9 cellular contexts compared by ENCODE assay signal in genomic region chr13:110942248-110942981, GRCh38. TPM values are rescaled to one million over a fixed set of nuclear protein-coding genes. Genes with fewer than 3 reads are reported as not detected.
A peak's percentile ranks its signal among the peaks of the same experiment; 100 is the strongest.
DNase-seq lines count a peak whose midpoint lies in the region; ATAC-seq and TF ChIP-seq lines count a peak whose summit lies in the region.
"Had no signal": no experiment of that assay in that cellular context is flagged by ENCODE, and none has a peak within 500 bp of the region (broad histone marks: within the 10 kb centered on the region; RNA-seq: fewer than 3 reads in every experiment).

No MANE protein-coding gene starts in this region.

- H2AFZ ChIP-seq in PC-3 (ENCODE audit: low read length) (no peak overlapping the region), H9 (ENCODE audit: low read length) (no peak overlapping the region), GM23248 (no peak overlapping the region)

- H2BK20ac ChIP-seq in H9 (ENCODE audit: low read depth, low read length, poor library complexity, severe bottlenecking): no peak overlapping the region

- H3K27ac ChIP-seq in PC-3 (ENCODE audit: low read length) (no peak overlapping the region), H9 (ENCODE audit: insufficient read length, low read depth, low read length) (no peak overlapping the region), GM23248 (no peak overlapping the region)

- H3K27me3 ChIP-seq in PC-3 (ENCODE audit: low read length) (no peaks in the 10 kb centered on the region), H9 (ENCODE audit: insufficient read depth, low read length) (no peaks in the 10 kb centered on the region), GM23248 (replicated peaks; ENCODE audit: insufficient read depth) (no peaks in the 10 kb centered on the region)

- H3K9me3 ChIP-seq in PC-3 (ENCODE audit: low read length) (no peaks in the 10 kb centered on the region), H9 (ENCODE audit: control insufficient read depth, low read depth, low read length) (no peaks in the 10 kb centered on the region), GM23248 (ENCODE audit: low read depth) (no peaks in the 10 kb centered on the region)

- H3K4me3 ChIP-seq in PC-3 (ENCODE audit: low read length): no peak overlapping the region
- no peak overlapping the region for H3K4me3 ChIP-seq in GM23248

- no peak overlapping the region for H3K14ac ChIP-seq in H9 (ENCODE audit: insufficient read depth, low read length)

- in situ Hi-C loops in GM23248 (cut with MboI): loop anchor here (10.0 to 25.0 kb wide), 2 partner anchors 102 to 270 kb away; no protein-coding TSS in a partner anchor

- H3K79me2 ChIP-seq in PC-3 (ENCODE audit: low read length) (no peaks in the 10 kb centered on the region), H9 (ENCODE audit: insufficient read depth, low read length) (no peaks in the 10 kb centered on the region), GM23248 (ENCODE audit: insufficient read depth) (no peaks in the 10 kb centered on the region)

- H3K56ac ChIP-seq in H9 (ENCODE audit: insufficient read length, low read depth, low read length): no peak overlapping the region

- peaks cover 11 to 31% (median 18%) of the 10 kb centered on the region in 3 donors for H3K4me1 Mint-ChIP-seq in naive B cell
- peaks cover 0 to 3% of the 10 kb centered on the region in 2 experiments; a peak in 2 of 4 replicates for H3K4me1 Mint-ChIP-seq in H9

- H3K18ac ChIP-seq in H9 (ENCODE audit: insufficient read length, low read depth, low read length): no peak overlapping the region

- no peaks in the 10 kb centered on the region for H3K79me1 ChIP-seq in H9 (ENCODE audit: insufficient read depth, low read depth, low read length, poor library complexity, severe bottlenecking)

- no CpG with 5 or more reads among the region's 4 CpGs for WGBS in H9 (ENCODE audit: extremely low coverage, insufficient read length, low lambda C conversion rate)
- WGBS in GM23248 (ENCODE audit: low coverage in 1 of 2, low lambda C conversion rate in 2 of 2, missing lambda C conversion rate in 2 of 2), 2 experiments: 79 to 89% methylated on average over 4 of the region's 4 CpGs

- H3K23ac ChIP-seq in H9 (ENCODE audit: insufficient read length, low read depth, low read length): no peak overlapping the region

- H3K9me2 ChIP-seq in PC-3 (replicated peaks; ENCODE audit: low read length) (no peaks in the 10 kb centered on the region), GM23248 (ENCODE audit: insufficient read depth) (no peaks in the 10 kb centered on the region)

- H4K91ac ChIP-seq in H9 (ENCODE audit: insufficient read length, low read depth, low read length): no peak overlapping the region

- no peak overlapping the region for H4K8ac ChIP-seq in H9 (replicated peaks; ENCODE audit: insufficient read length, low read depth, low read length)

- H3T11ph ChIP-seq in H9 (ENCODE audit: low read length): no peak overlapping the region

- no peaks in the 10 kb centered on the region for H3K36me3 ChIP-seq in PC-3 (ENCODE audit: low read depth, low read length)
- no peaks in the 10 kb centered on the region for H3K36me3 ChIP-seq in GM23248 (ENCODE audit: low read depth)

- H4K20me1 ChIP-seq in PC-3 (ENCODE audit: low read length): no peaks in the 10 kb centered on the region
- no peaks in the 10 kb centered on the region for H4K20me1 ChIP-seq in H9 (ENCODE audit: control insufficient read depth, insufficient read depth, insufficient read length)
- no peaks in the 10 kb centered on the region for H4K20me1 ChIP-seq in GM23248 (ENCODE audit: insufficient read depth)

- no peak overlapping the region for H3K4ac ChIP-seq in H9 (ENCODE audit: low read depth, low read length)

- H2BK5ac ChIP-seq in H9 (ENCODE audit: insufficient read length, low read length): no peak overlapping the region

- BruUV-seq in PC-3 (replicated peaks; lab: Mats Ljungman, UMichigan): TSS peak; percentile 60

- H3K27ac Mint-ChIP-seq in naive B cell: peak overlapping the region in 4 of 6 donors; percentile 33 to 77 (median 50)
- no peak overlapping the region for H3K27ac Mint-ChIP-seq in H9

- intact Hi-C loops in PC-3 (cut with micrococcal nuclease): loop anchor here (10.0 kb wide), 1 partner anchor 212 kb away; no protein-coding TSS in a partner anchor

- H3K9ac ChIP-seq in PC-3 (ENCODE audit: low read length): no peak overlapping the region
- H3K9ac ChIP-seq in H9 (ENCODE audit: extremely low read depth, insufficient read length, low read length): no peak overlapping the region
- no peak overlapping the region for H3K9ac ChIP-seq in GM23248

- peak; percentile 63 for ATAC-seq in GM18520 (IDR thresholded peaks at IDR 0.05; ENCODE audit: unreplicated experiment)
- peak; percentile 77 for ATAC-seq in GM21825 (IDR thresholded peaks at IDR 0.05; ENCODE audit: unreplicated experiment)
- ATAC-seq in PC-3: no peak
- ATAC-seq in naive B cell (ENCODE audit: low read depth in 2 of 2): peak; percentile 76 to 78

- H2BK120ac ChIP-seq in H9 (ENCODE audit: low read depth, low read length, poor library complexity, severe bottlenecking): no peak overlapping the region

- H3K27me3 Mint-ChIP-seq in naive B cell (peaks cover 0 to 9% (median 0%) of the 10 kb centered on the region in 3 donors), H9 (ENCODE audit: low read depth) (peaks cover 9% of the 10 kb centered on the region)

- H2BK12ac ChIP-seq in H9 (ENCODE audit: insufficient read length, low read depth, low read length): no peak overlapping the region

- H3K4me3 Mint-ChIP-seq in naive B cell: peak overlapping the region in 1 of 8 donors; percentile 16
- H3K4me3 Mint-ChIP-seq in H9: no peak overlapping the region

- no peak overlapping the region for H3K4me2 ChIP-seq in PC-3 (ENCODE audit: low read length)
- no peak overlapping the region for H3K4me2 ChIP-seq in H9 (ENCODE audit: insufficient read depth, insufficient read length, low read length)
- H3K4me2 ChIP-seq in GM23248 (ENCODE audit: unreplicated experiment): no peak overlapping the region

- H3K9me3 Mint-ChIP-seq in naive B cell (peaks cover 0 to 6% (median 1%) of the 10 kb centered on the region in 7 donors), H9 (peaks cover 1 to 8% of the 10 kb centered on the region in 2 experiments; a peak in 4 of 5 replicates)

- TF ChIP-seq CTCF in PC-3 (conservative IDR thresholded peaks at IDR 0.05; ENCODE audit: low read depth, low read length) (no peak), H9 (conservative IDR thresholded peaks at IDR 0.05) (no peak)

- H3K4me1 ChIP-seq in PC-3 (ENCODE audit: insufficient read depth, low read length) (peaks cover 9% of the 10 kb centered on the region), H9 (ENCODE audit: insufficient read depth, low read length) (no peaks in the 10 kb centered on the region), GM23248 (ENCODE audit: insufficient read depth) (peaks cover 7% of the 10 kb centered on the region)

- CTCF ChIA-PET in PC-3 (lab: Charles Lee): no interaction called here

- POLR2A ChIA-PET in PC-3 (lab: Charles Lee; ENCODE audit: unreplicated experiment): no interaction called here

- no peaks in the 10 kb centered on the region for H3K23me2 ChIP-seq in H9 (ENCODE audit: insufficient read length, low read depth, low read length, poor library complexity, severe bottlenecking)

- DNase-seq in PC-3 (no peak), naive B cell (peak; percentile 44), H9 (no peak), COLO829 (ENCODE audit: low spot score) (no peak), NOMO-1 (lab: John Stamatoyannopoulos, UW; ENCODE audit: unreplicated experiment in 2 of 2) (no peak), GM23248 (no peak)
- DNase-seq: NCI-H1694 treated with DMSO at 0.1 percent for 48 hours had no signal

- H3F3A ChIP-seq in PC-3 (ENCODE audit: low read length, unreplicated experiment) (no peaks in the 10 kb centered on the region), GM23248 (ENCODE audit: insufficient read depth) (no peaks in the 10 kb centered on the region; the same call in 1 of the 2 replicates)

- no peak overlapping the region for H2BK15ac ChIP-seq in H9 (ENCODE audit: low read depth, low read length)

- no peak overlapping the region for H2AK5ac ChIP-seq in H9 (ENCODE audit: insufficient read length, low read length)

- H4K5ac ChIP-seq in H9 (ENCODE audit: insufficient read length, low read depth, low read length): no peak overlapping the region

- H3K36me3 Mint-ChIP-seq in naive B cell: peaks cover 0 to 3% of the 10 kb centered on the region in 2 donors
- peaks cover 0 to 2% (median 1%) of the 10 kb centered on the region in 3 experiments; a peak in 4 of 7 replicates for H3K36me3 Mint-ChIP-seq in H9 (ENCODE audit: insufficient read depth in 1 of 3, low read depth in 3 of 3)

RNA-seq across cellular contexts. Expression of gene ANKRD10, which starts 27.5 kb away (rescaled TPM):
- total RNA-seq in PC-3 (2014; rRNA removed) (47.1 and 60.2 TPM in 2 replicates), H9 (2021) (159 and 160 TPM in 2 replicates)
- polyA plus RNA-seq in naive B cell (ENCODE audit: low read depth in 6 of 6) (100 to 1,000 TPM in 4 of 6 donors, 10 to 100 TPM in 2; 85.0 to 127 (median 111) TPM), GM23248 (2016; fragmentation: Nextera tagmentation; extraction: Ambion mirVana) (33.4 and 42.7 TPM in 2 replicates)
- total RNA-seq in GM23248 (2014; rRNA removed; shearing (Covaris generic)): 34.1 and 39.9 TPM in 2 replicates

Comparison
In these comparisons a context has a peak if more than half of its experiments do, and no peak if none do; other contexts are left out.
1. H3K27ac Mint-ChIP-seq: peak in naive B cell (4 of 6); none in H9 (0 of 3).